In genomic region chr5:176371621-176372539, GRCh38 we compare ENCODE assay signal across 1 cellular context.
TF ChIP-seq lines count a peak whose summit lies in the region.

No MANE protein-coding gene starts in this region.

TF ChIP-seq in HepG2, 621 proteins besides CTCF, POLR2A, EP300 and RAD21 (continued from another document):
- TF ChIP-seq RERE (CRISPR knock-in tag; IDR thresholded peaks at IDR 0.05; ENCODE audit: low read depth) (no peak), NR2F2 (IDR thresholded peaks at IDR 0.05; ENCODE audit: borderline replicate concordance, low read depth) (peak; percentile 44; the same call in 1 of the 2 replicates), ATF3 (CRISPR knock-in tag; IDR thresholded peaks at IDR 0.05) (peak; percentile 52; the same call in 1 of the 2 replicates), PRPF4 (IDR thresholded peaks at IDR 0.05; ENCODE audit: low read depth, low read length, poor library complexity, severe bottlenecking) (no peak), ZSCAN9 (CRISPR knock-in tag; IDR thresholded peaks at IDR 0.05; ENCODE audit: borderline replicate concordance) (no peak), ZNF687 (CRISPR knock-in tag; IDR thresholded peaks at IDR 0.05) (peak; percentile 45), NR2F1 (CRISPR knock-in tag; IDR thresholded peaks at IDR 0.05) (0 out of 4 replicates have a peak, but pooled peaks of 1 of the 2 experiments have one; percentile 16), ZNF574 (CRISPR knock-in tag; IDR thresholded peaks at IDR 0.05) (0 out of 2 replicates have a peak, but pooled peaks have one; percentile 21)
TF ChIP-seq in HepG2: peak in this region for 39.
